Comparison of ENCODE assay signal across 8 cellular contexts in the genomic region with DNA sequence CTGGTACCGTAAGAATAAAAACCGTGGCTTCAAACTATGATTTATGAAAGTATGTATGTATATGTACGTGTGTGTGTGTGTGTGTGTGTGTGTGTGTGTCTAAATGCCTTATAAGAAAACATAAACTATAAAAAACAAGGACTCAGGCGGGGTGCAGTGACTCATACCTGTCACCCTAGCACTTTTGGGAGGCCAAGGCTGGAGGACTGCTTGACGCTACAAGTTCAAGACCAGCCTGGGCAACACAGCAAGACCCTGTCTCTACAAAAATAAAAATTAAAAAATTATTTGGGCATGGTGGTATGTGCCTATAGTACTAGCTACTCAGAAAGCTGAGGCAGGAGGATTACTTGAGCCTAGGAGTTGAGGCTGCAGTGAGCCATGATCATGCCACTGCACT.
"Had no signal": no experiment of that assay in that cellular context is flagged by ENCODE, and none has a peak within 500 bp of the region (broad histone marks: within the 10 kb centered on the region; RNA-seq: fewer than 3 reads in every experiment).

No MANE protein-coding gene starts in this region.

- H3K4me3 ChIP-seq: GM12878 had no signal

- FAIRE-seq: G401.6, GM12878, GM12891, GM12892, GM18507, GM19239 had no signal

- DNase-seq: GDM1, GF-D8 had no signal

- ATAC-seq: GM12878 had no signal
